Comparison of ENCODE assay signal across 8 cellular contexts in genomic region chr22:22710719-22711531, GRCh38.
DNase-seq lines count a peak whose midpoint lies in the region; ATAC-seq, FAIRE-seq and TF ChIP-seq lines count a peak whose summit lies in the region.

No MANE protein-coding gene starts in this region.

- H3K27me3 ChIP-seq in endothelial cell of umbilical vein (ENCODE audit: control insufficient read depth in 2 of 2, insufficient read depth in 2 of 2, low read length in 2 of 2): peaks cover 0 to 2% of the 10 kb centered on the region in 2 experiments

- H3K27ac Mint-ChIP-seq in activated CD8-positive, alpha-beta memory T cell treated with anti-CD3 and anti-CD28 coated beads, Interleukin-2, amount 10 ng/mL, durations not matched to agents 7 days and 5 days: no peak overlapping the region
- no peak overlapping the region for H3K27ac Mint-ChIP-seq in nephron progenitor cell

- H2AFZ ChIP-seq in endothelial cell of umbilical vein (ENCODE audit: low read depth, low read length): no peak overlapping the region

- TF ChIP-seq POLR2A in endothelial cell of umbilical vein (IDR thresholded peaks at IDR 0.05; ENCODE audit: low read depth, low read length): no peak

- no peaks in the 10 kb centered on the region for H3K9me3 Mint-ChIP-seq in activated CD8-positive, alpha-beta memory T cell treated with anti-CD3 and anti-CD28 coated beads, Interleukin-2, amount 10 ng/mL, durations not matched to agents 7 days and 5 days (ENCODE audit: low read depth)
- H3K9me3 Mint-ChIP-seq in nephron progenitor cell: no peaks in the 10 kb centered on the region

- peaks cover 4% of the 10 kb centered on the region for H3K4me1 Mint-ChIP-seq in activated CD8-positive, alpha-beta memory T cell treated with anti-CD3 and anti-CD28 coated beads, Interleukin-2, amount 10 ng/mL, durations not matched to agents 7 days and 5 days
- no peaks in the 10 kb centered on the region for H3K4me1 Mint-ChIP-seq in nephron progenitor cell

- no peaks in the 10 kb centered on the region for H4K20me1 ChIP-seq in endothelial cell of umbilical vein (replicated peaks; ENCODE audit: control insufficient read depth, extremely low read depth, insufficient read depth, low read length)

- no peak overlapping the region for H3K27ac ChIP-seq in endothelial cell of umbilical vein (ENCODE audit: insufficient read depth, low read depth, low read length)

- peak; percentile 90 to 97 for TF ChIP-seq CTCF in endothelial cell of umbilical vein (IDR thresholded peaks at IDR 0.05; ENCODE audit: extremely low read depth in 1 of 2, insufficient read depth in 1 of 2, low read depth in 1 of 2, low read length in 2 of 2)
- peak; percentile 98 for TF ChIP-seq CTCF in nephron progenitor cell (IDR thresholded peaks at IDR 0.05)

- dilution Hi-C loops in endothelial cell of umbilical vein (cut with MboI; ENCODE audit: extremely low pct_ligation_motif_present, low sequenced_read_pairs): no loop called here

- POLR2A ChIA-PET in endothelial cell of umbilical vein (lab: Charles Lee): no interaction called here

- H3K9ac ChIP-seq in endothelial cell of umbilical vein (replicated peaks; ENCODE audit: extremely low read depth, insufficient read depth, low read length): no peak overlapping the region

- no peaks in the 10 kb centered on the region for H3K79me2 ChIP-seq in endothelial cell of umbilical vein (ENCODE audit: control insufficient read depth, insufficient read depth, low read length)

- CTCF ChIA-PET in activated CD8-positive, alpha-beta memory T cell treated with anti-CD3 and anti-CD28 coated beads, Interleukin-2, amount 10 ng/mL, durations not matched to agents 7 days and 5 days (lab: Charles Lee): interaction anchor here (1.0 to 2.2 kb wide), 5 partner anchors 20 to 174 kb away, joined by 3 to 17 read pairs (median 5); no protein-coding TSS in a partner anchor
- CTCF ChIA-PET in endothelial cell of umbilical vein (lab: Charles Lee): interaction anchor here (1.3 to 3.6 kb wide), 10 partner anchors 10 to 391 kb away, joined by 3 to 20 read pairs (median 8); no protein-coding TSS in a partner anchor

- no peaks in the 10 kb centered on the region for H3K36me3 ChIP-seq in endothelial cell of umbilical vein (ENCODE audit: control insufficient read depth in 2 of 2, extremely low read depth in 1 of 2, insufficient read depth in 2 of 2, low read length in 2 of 2)

- no peaks in the 10 kb centered on the region for H3K36me3 Mint-ChIP-seq in activated CD8-positive, alpha-beta memory T cell treated with anti-CD3 and anti-CD28 coated beads, Interleukin-2, amount 10 ng/mL, durations not matched to agents 7 days and 5 days
- no peaks in the 10 kb centered on the region for H3K36me3 Mint-ChIP-seq in nephron progenitor cell (ENCODE audit: low read depth)

- peaks cover 4% of the 10 kb centered on the region for H3K27me3 Mint-ChIP-seq in activated CD8-positive, alpha-beta memory T cell treated with anti-CD3 and anti-CD28 coated beads, Interleukin-2, amount 10 ng/mL, durations not matched to agents 7 days and 5 days
- peaks cover 60% of the 10 kb centered on the region for H3K27me3 Mint-ChIP-seq in nephron progenitor cell (ENCODE audit: low read depth, poor library complexity)

- no peak overlapping the region for H3K4me3 Mint-ChIP-seq in activated CD8-positive, alpha-beta memory T cell treated with anti-CD3 and anti-CD28 coated beads, Interleukin-2, amount 10 ng/mL, durations not matched to agents 7 days and 5 days
- H3K4me3 Mint-ChIP-seq in nephron progenitor cell: no peak overlapping the region

- BruUV-seq in endothelial cell of umbilical vein (replicated peaks; lab: Mats Ljungman, UMichigan): no TSS peak

- H3K9me1 ChIP-seq in endothelial cell of umbilical vein (replicated peaks; ENCODE audit: control insufficient read depth, extremely low read depth, insufficient read depth, low read length): no peaks in the 10 kb centered on the region

- FAIRE-seq in endothelial cell of umbilical vein (lab: Jason Lieb, UNC): peak; percentile 43

- H3K4me1 ChIP-seq in endothelial cell of umbilical vein (ENCODE audit: control insufficient read depth, extremely low read depth, insufficient read depth, low read length): no peaks in the 10 kb centered on the region

- ATAC-seq in activated CD8-positive, alpha-beta memory T cell treated with anti-CD3 and anti-CD28 coated beads, Interleukin-2, amount 10 ng/mL, durations not matched to agents 7 days and 5 days: peak; percentile 77

- H3K4me2 ChIP-seq in endothelial cell of umbilical vein (ENCODE audit: insufficient read depth, low read length): no peak overlapping the region

- no peaks in the 10 kb centered on the region for H3K9me3 ChIP-seq in endothelial cell of umbilical vein (replicated peaks; ENCODE audit: control insufficient read depth, insufficient read depth, low read length)

- no peak overlapping the region for H3K4me3 ChIP-seq in endothelial cell of umbilical vein (replicated peaks in 1 of 3; ENCODE audit: insufficient read depth in 1 of 3, low read depth in 1 of 3, low read length in 3 of 3)

- DNase-seq in NCI-H1105 treated with DMSO at 0.1 percent for 48 hours (lab: John Stamatoyannopoulos, UW) (peak; percentile 31), NCI-H1105 (lab: John Stamatoyannopoulos, UW) (no peak), NCI-H1092 treated with DMSO at 0.1 percent for 48 hours (lab: John Stamatoyannopoulos, UW) (peak; percentile 32), endothelial cell of umbilical vein (ENCODE audit: low read depth, low spot score) (peak; percentile 41), nephron progenitor cell (peak; percentile 81), superior temporal gyrus (ENCODE audit: extremely low spot score) (peak; percentile 50), NCI-H128 (lab: John Stamatoyannopoulos, UW; ENCODE audit: unreplicated experiment) (no peak)
- DNase-seq in activated CD8-positive, alpha-beta memory T cell treated with anti-CD3 and anti-CD28 coated beads, Interleukin-2, amount 10 ng/mL, durations not matched to agents 7 days and 5 days: peak; percentile 79

- intact Hi-C loops in endothelial cell of umbilical vein (cut with micrococcal nuclease): loop anchor here (5.0 kb wide), 1 partner anchor 36 kb away; no protein-coding TSS in a partner anchor

TF ChIP-seq in endothelial cell of umbilical vein, 7 proteins besides CTCF, POLR2A, EP300 and RAD21:
- TF ChIP-seq POLR2AphosphoS5 (IDR thresholded peaks at IDR 0.05; ENCODE audit: insufficient read depth, low read depth, low read length): no peak
- TF ChIP-seq, protein P1, sequence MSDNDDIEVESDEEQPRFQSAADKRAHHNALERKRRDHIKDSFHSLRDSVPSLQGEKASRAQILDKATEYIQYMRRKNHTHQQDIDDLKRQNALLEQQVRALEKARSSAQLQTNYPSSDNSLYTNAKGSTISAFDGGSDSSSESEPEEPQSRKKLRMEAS (IDR thresholded peaks at IDR 0.05; ENCODE audit: insufficient read depth, insufficient read length): no peak
- TF ChIP-seq GATA2 (IDR thresholded peaks at IDR 0.05; ENCODE audit: insufficient read depth, insufficient read length, low read depth, low read length): no peak
- no peak for TF ChIP-seq JUN (IDR thresholded peaks at IDR 0.05; ENCODE audit: borderline replicate concordance, insufficient read depth, insufficient read length, low read depth)

Comparison
In these comparisons a context has a peak if more than half of its experiments do, and no peak if none do; other contexts are left out.
1. DNase-seq: peak in NCI-H1105 treated with DMSO at 0.1 percent for 48 hours (single experiment), NCI-H1092 treated with DMSO at 0.1 percent for 48 hours (single experiment), activated CD8-positive, alpha-beta memory T cell treated with anti-CD3 and anti-CD28 coated beads, Interleukin-2, amount 10 ng/mL, durations not matched to agents 7 days and 5 days (single experiment), endothelial cell of umbilical vein (single experiment), nephron progenitor cell (single experiment) and superior temporal gyrus (single experiment); none in NCI-H1105 (single experiment) and NCI-H128 (single experiment).